Comparison of ENCODE assay signal across 32 cellular contexts in genomic region chr5:59577485-59577884, GRCh38.
"Had no signal": no experiment of that assay in that cellular context is flagged by ENCODE, and none has a peak within 500 bp of the region (broad histone marks: within the 10 kb centered on the region; RNA-seq: fewer than 3 reads in every experiment).

No MANE protein-coding gene starts in this region.

- H3K9me3 Mint-ChIP-seq: activated CD4-positive, alpha-beta memory T cell treated with anti-CD3 and anti-CD28 coated beads for 36 hours; activated CD4-positive, alpha-beta T cell treated with anti-CD3 and anti-CD28 coated beads, Interleukin-2, amount 10 ng/mL, durations not matched to agents 24 days and 14 days; activated naive CD4-positive, alpha-beta T cell treated with anti-CD3 and anti-CD28 coated beads, Interleukin-2, amount 10 ng/mL, durations not matched to agents 7 days and 5 days; activated naive CD4-positive, alpha-beta T cell treated with anti-CD3 and anti-CD28 coated beads, Interleukin-2, amount 50 U/mL, for 72 hours; activated naive CD8-positive, alpha-beta T cell treated with anti-CD3 and anti-CD28 coated beads, Interleukin-2, amount 10 ng/mL, durations not matched to agents 7 days and 5 days; activated T-helper 1 cell treated with anti-CD3 and anti-CD28 coated beads, Interleukin-12 subunit alpha, Interleukin-12 subunit beta, Interleukin-2, Interleukin-4 antibody, amounts not matched to agents 30 ng/mL and 10 ng/mL and 1 ng/mL, durations not matched to agents 14 hours and 24 hours and 36 hours; activated T-helper 2 cell treated with anti-CD3 and anti-CD28 coated beads, Interferon-gamma antibody, Interleukin-2, Interleukin-4, amounts not matched to agents 10 μg/mL and 5 μg/mL and 100 μg/mL, durations not matched to agents 14 hours and 24 hours and 36 hours had no signal

- H3K4me1 Mint-ChIP-seq: activated CD8-positive, alpha-beta memory T cell treated with anti-CD3 and anti-CD28 coated beads, Interleukin-2, amount 10 ng/mL, durations not matched to agents 7 days and 5 days; activated naive CD4-positive, alpha-beta T cell treated with anti-CD3 and anti-CD28 coated beads, Interleukin-2, amount 10 ng/mL, durations not matched to agents 7 days and 5 days; activated naive CD8-positive, alpha-beta T cell treated with anti-CD3 and anti-CD28 coated beads, Interleukin-2, amount 10 ng/mL, durations not matched to agents 7 days and 5 days had no signal

- H3K4me3 Mint-ChIP-seq: activated CD4-positive, alpha-beta memory T cell treated with anti-CD3 and anti-CD28 coated beads for 36 hours; activated CD4-positive, alpha-beta T cell treated with anti-CD3 and anti-CD28 coated beads for 36 hours; activated CD4-positive, alpha-beta T cell treated with anti-CD3 and anti-CD28 coated beads, Interleukin-2, amount 10 ng/mL, durations not matched to agents 24 days and 14 days; activated CD8-positive, alpha-beta memory T cell treated with anti-CD3 and anti-CD28 coated beads, Interleukin-2, amount 10 ng/mL, durations not matched to agents 7 days and 5 days; activated CD8-positive, alpha-beta T cell treated with anti-CD3 and anti-CD28 coated beads, Interleukin-2, amount 10 ng/mL, durations not matched to agents 7 days and 5 days; activated naive CD4-positive, alpha-beta T cell treated with anti-CD3 and anti-CD28 coated beads, Interleukin-2, amount 10 ng/mL, durations not matched to agents 7 days and 5 days; activated naive CD8-positive, alpha-beta T cell treated with anti-CD3 and anti-CD28 coated beads, Interleukin-2, amount 10 ng/mL, durations not matched to agents 7 days and 5 days; activated T-helper 1 cell treated with anti-CD3 and anti-CD28 coated beads, Interleukin-12 subunit alpha, Interleukin-12 subunit beta, Interleukin-2, Interleukin-4 antibody, amounts not matched to agents 30 ng/mL and 10 ng/mL and 1 ng/mL, durations not matched to agents 14 hours and 24 hours and 36 hours; effector memory CD8-positive, alpha-beta T cell had no signal

- H3K27ac ChIP-seq: ascending aorta, breast epithelium, cardiac muscle cell, esophagus muscularis mucosa, foreskin keratinocyte had no signal

- H3K9me3 ChIP-seq: ascending aorta, breast epithelium, esophagus muscularis mucosa had no signal

- H3K4me3 ChIP-seq: ascending aorta, breast epithelium, cardiac muscle cell, esophagus muscularis mucosa had no signal

- H3K27me3 Mint-ChIP-seq: brain; effector memory CD8-positive, alpha-beta T cell had no signal

- H3K27ac Mint-ChIP-seq: activated CD4-positive, alpha-beta memory T cell treated with anti-CD3 and anti-CD28 coated beads for 36 hours; activated CD4-positive, alpha-beta T cell treated with anti-CD3 and anti-CD28 coated beads for 36 hours; activated CD4-positive, alpha-beta T cell treated with anti-CD3 and anti-CD28 coated beads, Interleukin-2, amount 10 ng/mL, durations not matched to agents 24 days and 14 days; activated CD8-positive, alpha-beta memory T cell treated with anti-CD3 and anti-CD28 coated beads, Interleukin-2, amount 10 ng/mL, durations not matched to agents 7 days and 5 days; activated CD8-positive, alpha-beta T cell treated with anti-CD3 and anti-CD28 coated beads, Interleukin-2, amount 10 ng/mL, durations not matched to agents 7 days and 5 days; activated naive CD4-positive, alpha-beta T cell treated with anti-CD3 and anti-CD28 coated beads, Interleukin-2, amount 10 ng/mL, durations not matched to agents 7 days and 5 days; activated naive CD4-positive, alpha-beta T cell treated with anti-CD3 and anti-CD28 coated beads, Interleukin-2, amount 50 U/mL, for 72 hours; activated naive CD8-positive, alpha-beta T cell treated with anti-CD3 and anti-CD28 coated beads, Interleukin-2, amount 10 ng/mL, durations not matched to agents 7 days and 5 days; activated T-helper 1 cell treated with anti-CD3 and anti-CD28 coated beads, Interleukin-12 subunit alpha, Interleukin-12 subunit beta, Interleukin-2, Interleukin-4 antibody, amounts not matched to agents 30 ng/mL and 10 ng/mL and 1 ng/mL, durations not matched to agents 14 hours and 24 hours and 36 hours; activated T-helper 2 cell treated with anti-CD3 and anti-CD28 coated beads, Interferon-gamma antibody, Interleukin-2, Interleukin-4, amounts not matched to agents 10 μg/mL and 5 μg/mL and 100 μg/mL, durations not matched to agents 14 hours and 24 hours and 36 hours; effector memory CD8-positive, alpha-beta T cell had no signal

- H3K36me3 Mint-ChIP-seq: activated CD4-positive, alpha-beta memory T cell treated with anti-CD3 and anti-CD28 coated beads for 36 hours; activated CD8-positive, alpha-beta memory T cell treated with anti-CD3 and anti-CD28 coated beads, Interleukin-2, amount 10 ng/mL, durations not matched to agents 7 days and 5 days; activated naive CD4-positive, alpha-beta T cell treated with anti-CD3 and anti-CD28 coated beads, Interleukin-2, amount 10 ng/mL, durations not matched to agents 7 days and 5 days; activated naive CD4-positive, alpha-beta T cell treated with anti-CD3 and anti-CD28 coated beads, Interleukin-2, amount 50 U/mL, for 72 hours; activated naive CD8-positive, alpha-beta T cell treated with anti-CD3 and anti-CD28 coated beads, Interleukin-2, amount 10 ng/mL, durations not matched to agents 7 days and 5 days had no signal

- H3K4me1 ChIP-seq: ascending aorta, breast epithelium, foreskin keratinocyte had no signal

- DNase-seq: activated CD4-positive, alpha-beta memory T cell treated with anti-CD3 and anti-CD28 coated beads for 36 hours; activated CD4-positive, alpha-beta T cell treated with anti-CD3 and anti-CD28 coated beads for 36 hours; activated CD4-positive, alpha-beta T cell treated with anti-CD3 and anti-CD28 coated beads, Interleukin-2, amount 10 ng/mL, durations not matched to agents 24 days and 14 days; activated CD4-positive, CD25-positive, alpha-beta regulatory T cell; activated CD4-positive, CD25-positive, alpha-beta regulatory T cell treated with anti-CD3 and anti-CD28 coated beads, Interleukin-2, amount 50 U/mL, for 72 hours; activated CD8-positive, alpha-beta memory T cell treated with anti-CD3 and anti-CD28 coated beads, Interleukin-2, amount 10 ng/mL, durations not matched to agents 7 days and 5 days; activated CD8-positive, alpha-beta memory T cell treated with anti-CD3 and anti-CD28 coated beads, Interleukin-2, amount 50 U/mL, for 4 hours; activated CD8-positive, alpha-beta T cell treated with anti-CD3 and anti-CD28 coated beads, Interleukin-2, amount 10 ng/mL, durations not matched to agents 7 days and 5 days; activated effector memory CD4-positive, alpha-beta T cell treated with anti-CD3 and anti-CD28 coated beads, Interleukin-2, amount 50 U/mL, for 16 hours; activated naive CD4-positive, alpha-beta T cell; activated naive CD4-positive, alpha-beta T cell treated with anti-CD3 and anti-CD28 coated beads, Interleukin-2, amount 10 ng/mL, durations not matched to agents 7 days and 5 days; activated naive CD8-positive, alpha-beta T cell treated with anti-CD3 and anti-CD28 coated beads, Interleukin-2, amount 10 ng/mL, durations not matched to agents 7 days and 5 days; activated T-cell treated with anti-CD3 and anti-CD28 coated beads, Interleukin-2, amount 50 U/mL, for 1 hour; activated T-cell treated with anti-CD3 and anti-CD28 coated beads, Interleukin-2, amount 50 U/mL, for 48 hours; central memory CD4-positive, alpha-beta T cell; cerebellar nuclear complex; cortex of kidney; dermis blood vessel endothelial cell; effector CD4-positive, alpha-beta T cell; effector memory CD8-positive, alpha-beta T cell; erythroblast; foreskin keratinocyte; T-helper 2 cell had no signal

- H3K36me3 ChIP-seq: ascending aorta, breast epithelium, cardiac muscle cell, esophagus muscularis mucosa had no signal

- H3K27me3 ChIP-seq: ascending aorta, breast epithelium, cardiac muscle cell, esophagus muscularis mucosa, foreskin keratinocyte had no signal

- FAIRE-seq: colon had no signal

- ATAC-seq: activated CD4-positive, alpha-beta T cell treated with anti-CD3 and anti-CD28 coated beads for 36 hours; activated CD8-positive, alpha-beta memory T cell treated with anti-CD3 and anti-CD28 coated beads, Interleukin-2, amount 10 ng/mL, durations not matched to agents 7 days and 5 days; activated CD8-positive, alpha-beta T cell treated with anti-CD3 and anti-CD28 coated beads, Interleukin-2, amount 10 ng/mL, durations not matched to agents 7 days and 5 days; activated naive CD4-positive, alpha-beta T cell treated with anti-CD3 and anti-CD28 coated beads, Interleukin-2, amount 50 U/mL, for 72 hours; effector memory CD8-positive, alpha-beta T cell; foreskin keratinocyte had no signal
